Comparison of ENCODE assay signal across 11 cellular contexts in genomic region chr6:32839356-32839755, GRCh38. TPM values are rescaled to one million over a fixed set of nuclear protein-coding genes. Genes with fewer than 3 reads are reported as not detected.
DNase-seq lines count a peak whose midpoint lies in the region; ATAC-seq and TF ChIP-seq lines count a peak whose summit lies in the region.
"Had no signal": no experiment of that assay in that cellular context is flagged by ENCODE, and none has a peak within 500 bp of the region (broad histone marks: within the 10 kb centered on the region; RNA-seq: fewer than 3 reads in every experiment).

No MANE protein-coding gene starts in this region.

- peak overlapping the region; percentile 100 for H3K27ac Mint-ChIP-seq in activated T-cell treated with anti-CD3 and anti-CD28 coated beads, Interleukin-2, amount 50 U/mL, for 24 hours
- H3K27ac Mint-ChIP-seq in activated CD4-positive, alpha-beta memory T cell treated with anti-CD3 and anti-CD28 coated beads, Interleukin-2, amount 10 ng/mL, durations not matched to agents 7 days and 5 days = peak overlapping the region; percentile 99
- H3K27ac Mint-ChIP-seq: H9 had no signal

- no peak for TF ChIP-seq CTCF in right lobe of liver (IDR thresholded peaks at IDR 0.05)
- no peak for TF ChIP-seq CTCF in testis (IDR thresholded peaks at IDR 0.05)

- ATAC-seq in right lobe of liver = no peak

- H3K4me3 ChIP-seq in right lobe of liver (no peak overlapping the region), testis (peak overlapping the region in 1 of 2 donors; percentile 72)

- H3K4me1 Mint-ChIP-seq in activated T-cell treated with anti-CD3 and anti-CD28 coated beads, Interleukin-2, amount 50 U/mL, for 24 hours (ENCODE audit: low read depth) = peaks cover 74% of the 10 kb centered on the region
- peaks cover 70% of the 10 kb centered on the region for H3K4me1 Mint-ChIP-seq in activated CD4-positive, alpha-beta memory T cell treated with anti-CD3 and anti-CD28 coated beads, Interleukin-2, amount 10 ng/mL, durations not matched to agents 7 days and 5 days

- H3K36me3 ChIP-seq in right lobe of liver = peaks cover 0 to 4% (median 0%) of the 10 kb centered on the region in 4 donors
- no peaks in the 10 kb centered on the region for H3K36me3 ChIP-seq in testis (ENCODE audit: low read depth, missing control alignments)

- CTCF ChIA-PET in activated CD4-positive, alpha-beta memory T cell treated with anti-CD3 and anti-CD28 coated beads, Interleukin-2, amount 10 ng/mL, durations not matched to agents 7 days and 5 days (lab: Charles Lee) = interaction anchor here (1.2 to 6.3 kb wide), 19 partner anchors 11 to 685 kb away, joined by 4 to 337 read pairs (median 11); partner anchors contain the start of genes BRD2, HLA-DMA, HLA-DMB and HLA-DPB1

- 65% methylated on average over 6 of the region's 15 CpGs for WGBS in right lobe of liver (ENCODE audit: insufficient coverage, low coverage, low lambda C conversion rate, missing lambda C conversion rate)
- WGBS in testis, 2 donors = 68 to 73% methylated on average over 14 to 15 of the region's 15 CpGs

- intact Hi-C loops in right lobe of liver (cut with DNase I) (no loop called here), testis (cut with DNase I; ENCODE audit: low total_unique reads) (no loop called here)

- H3K27ac ChIP-seq in right lobe of liver (peak overlapping the region; percentile 83 to 88 (median 86)), testis (peak overlapping the region; percentile 53 to 98)

- no peak for DNase-seq in activated T-cell treated with anti-CD3 and anti-CD28 coated beads, Interleukin-2, amount 50 U/mL, for 24 hours
- DNase-seq in activated T-cell treated with anti-CD3 and anti-CD28 coated beads for 4 hours = no peak
- no peak for DNase-seq in activated CD4-positive, alpha-beta memory T cell treated with anti-CD3 and anti-CD28 coated beads, Interleukin-2, amount 10 ng/mL, durations not matched to agents 7 days and 5 days
- DNase-seq in right lobe of liver = no peak
- DNase-seq in testis = no peak
- no peak for DNase-seq in iPS-NIHi7 (ENCODE audit: extremely low spot score)
- DNase-seq in mucosa of gallbladder (ENCODE audit: low spot score) = no peak
- DNase-seq in hypothalamus (lab: John Stamatoyannopoulos, UW) = no peak

- H3K27me3 ChIP-seq in right lobe of liver (no peaks in the 10 kb centered on the region), testis (no peaks in the 10 kb centered on the region)

- no peaks in the 10 kb centered on the region for H3K27me3 Mint-ChIP-seq in activated T-cell treated with anti-CD3 and anti-CD28 coated beads, Interleukin-2, amount 50 U/mL, for 24 hours
- H3K27me3 Mint-ChIP-seq in activated CD4-positive, alpha-beta memory T cell treated with anti-CD3 and anti-CD28 coated beads, Interleukin-2, amount 10 ng/mL, durations not matched to agents 7 days and 5 days = no peaks in the 10 kb centered on the region

- peaks cover 93% of the 10 kb centered on the region for H3K36me3 Mint-ChIP-seq in activated T-cell treated with anti-CD3 and anti-CD28 coated beads, Interleukin-2, amount 50 U/mL, for 24 hours (ENCODE audit: low read depth)
- peaks cover 84% of the 10 kb centered on the region for H3K36me3 Mint-ChIP-seq in activated CD4-positive, alpha-beta memory T cell treated with anti-CD3 and anti-CD28 coated beads, Interleukin-2, amount 10 ng/mL, durations not matched to agents 7 days and 5 days (ENCODE audit: low read depth)

- TF ChIP-seq POLR2A in right lobe of liver (IDR thresholded peaks at IDR 0.05) (no peak), testis (IDR thresholded peaks at IDR 0.05) (no peak)

- peaks cover 0 to 33% (median 11%) of the 10 kb centered on the region in 4 donors for H3K4me1 ChIP-seq in right lobe of liver
- H3K4me1 ChIP-seq in testis = peaks cover 17% of the 10 kb centered on the region

- H3K9me3 Mint-ChIP-seq in activated T-cell treated with anti-CD3 and anti-CD28 coated beads, Interleukin-2, amount 50 U/mL, for 24 hours = no peaks in the 10 kb centered on the region
- no peaks in the 10 kb centered on the region for H3K9me3 Mint-ChIP-seq in activated CD4-positive, alpha-beta memory T cell treated with anti-CD3 and anti-CD28 coated beads, Interleukin-2, amount 10 ng/mL, durations not matched to agents 7 days and 5 days
- H3K9me3 Mint-ChIP-seq: H9 had no signal

- peak overlapping the region; percentile 82 for H3K4me3 Mint-ChIP-seq in activated T-cell treated with anti-CD3 and anti-CD28 coated beads, Interleukin-2, amount 50 U/mL, for 24 hours
- peak overlapping the region; percentile 12 for H3K4me3 Mint-ChIP-seq in activated CD4-positive, alpha-beta memory T cell treated with anti-CD3 and anti-CD28 coated beads, Interleukin-2, amount 10 ng/mL, durations not matched to agents 7 days and 5 days

- H3K9me3 ChIP-seq in right lobe of liver (no peaks in the 10 kb centered on the region), testis (no peaks in the 10 kb centered on the region)

- POLR2A ChIA-PET in activated CD4-positive, alpha-beta memory T cell treated with anti-CD3 and anti-CD28 coated beads, Interleukin-2, amount 10 ng/mL, durations not matched to agents 7 days and 5 days (lab: Charles Lee) = interaction anchor here (1.2 to 16.8 kb wide), 15 partner anchors 11 to 145 kb away, joined by 3 to 1055 read pairs (median 11); partner anchors contain the start of genes BRD2, HLA-DMA, HLA-DMB and PSMB9

RNA-seq across cellular contexts. Expression of gene TAP2, which starts 0.8 kb away (rescaled TPM):
- total RNA-seq in activated CD4-positive, alpha-beta memory T cell treated with anti-CD3 and anti-CD28 coated beads, Interleukin-2, amount 10 ng/mL, durations not matched to agents 7 days and 5 days = 100 to 1,000 TPM; 203 to 211 TPM
- total RNA-seq in right lobe of liver (10 to 100 TPM in 4 of 6 experiments, 1 to 10 TPM in 2; 8.8 to 20.2 (median 15.9) TPM), testis (10 to 100 TPM in 1 of 2 donors, 1 to 10 TPM in 1; 6.3 to 10.2 TPM), mucosa of gallbladder (40.4 TPM)
- 9.1 TPM for polyA plus RNA-seq in testis (ENCODE audit: insufficient read depth, low read depth, low replicate concordance)

RNA-seq across cellular contexts. Expression of gene PSMB8, which starts 4.5 kb away (rescaled TPM):
- total RNA-seq in activated CD4-positive, alpha-beta memory T cell treated with anti-CD3 and anti-CD28 coated beads, Interleukin-2, amount 10 ng/mL, durations not matched to agents 7 days and 5 days = 100 to 1,000 TPM; 389 to 401 TPM
- total RNA-seq in right lobe of liver (10 to 100 TPM; 34.7 to 66.3 (median 40.5) TPM), testis (10 to 100 TPM in 1 of 2 donors, 1 to 10 TPM in 1; 4.6 to 11.2 TPM), mucosa of gallbladder (73.7 TPM)
- polyA plus RNA-seq in testis (ENCODE audit: insufficient read depth, low read depth, low replicate concordance) = 35.7 TPM
- total RNA-seq: G401 had no signal

RNA-seq across cellular contexts. Expression of gene TAP1, which starts 14.1 kb away (rescaled TPM):
- total RNA-seq in activated CD4-positive, alpha-beta memory T cell treated with anti-CD3 and anti-CD28 coated beads, Interleukin-2, amount 10 ng/mL, durations not matched to agents 7 days and 5 days = 100 to 1,000 TPM; 410 to 412 TPM
- total RNA-seq in right lobe of liver (10 to 100 TPM in 5 of 6 experiments, 1 to 10 TPM in 1; 7.7 to 24.9 (median 17.8) TPM), testis (10 to 100 TPM; 45.6 to 57.4 TPM), mucosa of gallbladder (41.3 TPM)
- polyA plus RNA-seq in testis (ENCODE audit: insufficient read depth, low read depth, low replicate concordance) = 58.8 TPM

RNA-seq across cellular contexts. Expression of gene PSMB9, which starts 14.6 kb away (rescaled TPM):
- total RNA-seq in activated CD4-positive, alpha-beta memory T cell treated with anti-CD3 and anti-CD28 coated beads, Interleukin-2, amount 10 ng/mL, durations not matched to agents 7 days and 5 days = 100 to 1,000 TPM; 368 to 372 TPM
- 10 to 100 TPM in 5 of 6 experiments, 1 to 10 TPM in 1; 7.1 to 33.2 (median 18.0) TPM for total RNA-seq in right lobe of liver
- 1 to 10 TPM; 6.2 to 7.9 TPM for total RNA-seq in testis
- 29.7 TPM for polyA plus RNA-seq in testis (ENCODE audit: insufficient read depth, low read depth, low replicate concordance)
- total RNA-seq in mucosa of gallbladder = 31.2 TPM

RNA-seq across cellular contexts. Expression of gene HLA-DOB, which starts 22.6 kb away (rescaled TPM):
- 1 to 10 TPM; 1.5 to 2.2 TPM for total RNA-seq in activated CD4-positive, alpha-beta memory T cell treated with anti-CD3 and anti-CD28 coated beads, Interleukin-2, amount 10 ng/mL, durations not matched to agents 7 days and 5 days
- under 1 TPM in 2 of 6 experiments, not detected in 4; 0.16 to 0.20 TPM for total RNA-seq in right lobe of liver
- total RNA-seq in testis = 1 to 10 TPM in 1 of 2 donors, under 1 TPM in 1; 0.31 to 1.3 TPM
- 2.3 TPM for polyA plus RNA-seq in testis (ENCODE audit: insufficient read depth, low read depth, low replicate concordance)
- total RNA-seq in mucosa of gallbladder = 0.69 TPM
- total RNA-seq: G401, RPMI7951 had no signal
